8 cellular contexts compared by ENCODE assay signal in genomic region chr17:44110823-44111633, GRCh38. TPM values are rescaled to one million over a fixed set of nuclear protein-coding genes. Genes with fewer than 3 reads are reported as not detected.
DNase-seq lines count a peak whose midpoint lies in the region; ATAC-seq and TF ChIP-seq lines count a peak whose summit lies in the region.

No MANE protein-coding gene starts in this region.

- DNase-seq in NCI-H69 (lab: John Stamatoyannopoulos, UW) (peak; percentile 98), endothelial cell (ENCODE audit: low spot score) (peak; percentile 42), middle frontal gyrus (ENCODE audit: extremely low spot score, low spot score) (peak; percentile 87)
- peak in 2 of 3 experiments; percentile 10 to 36 for DNase-seq in activated CD8-positive, alpha-beta memory T cell treated with anti-CD3 and anti-CD28 coated beads for 48 hours (ENCODE audit: low read depth in 2 of 3, low spot score in 2 of 3)
- DNase-seq in stimulated activated CD8-positive, alpha-beta memory T cell treated with anti-CD3 and anti-CD28 coated beads, Interleukin-4, amount 100 ng/mL, for 1 hour (ENCODE audit: low read depth in 2 of 2, low spot score in 1 of 2), result peak; percentile 5 to 27

- no peak overlapping the region for H3K4me3 Mint-ChIP-seq in endothelial cell (ENCODE audit: unreplicated experiment)

- H3K4me3 ChIP-seq in GM08714 (ENCODE audit: low read length), result peak overlapping the region; percentile 78; the same call in 1 of the 2 replicates

- H3K27me3 Mint-ChIP-seq in endothelial cell (ENCODE audit: unreplicated experiment), result peaks cover 16% of the 10 kb centered on the region

- no peak for TF ChIP-seq CTCF in endothelial cell (IDR thresholded peaks at IDR 0.05; ENCODE audit: unreplicated experiment)

- H3K9me3 Mint-ChIP-seq in endothelial cell (ENCODE audit: unreplicated experiment), result no peaks in the 10 kb centered on the region

- no peaks in the 10 kb centered on the region for H3K36me3 Mint-ChIP-seq in endothelial cell (ENCODE audit: low read depth, unreplicated experiment)

- H3K4me1 Mint-ChIP-seq in endothelial cell (ENCODE audit: unreplicated experiment), result peaks cover 49% of the 10 kb centered on the region

- no peak overlapping the region for H3K27ac Mint-ChIP-seq in endothelial cell (ENCODE audit: unreplicated experiment)

- peak; percentile 65 for ATAC-seq in HG03442 (IDR thresholded peaks at IDR 0.05; ENCODE audit: unreplicated experiment)
- no peak for ATAC-seq in GM18861 (IDR thresholded peaks at IDR 0.05; ENCODE audit: unreplicated experiment)

RNA-seq across cellular contexts. Expression of gene HDAC5, which starts 12.4 kb away (rescaled TPM):
- total RNA-seq in endothelial cell (ENCODE audit: unreplicated experiment), result 51.4 TPM

RNA-seq across cellular contexts. Expression of gene HROB, which starts 30.7 kb away (rescaled TPM):
- total RNA-seq in endothelial cell (ENCODE audit: unreplicated experiment), result 6.1 TPM

RNA-seq across cellular contexts. Expression of gene G6PC3, which starts 40.5 kb away (rescaled TPM):
- 113 TPM for total RNA-seq in endothelial cell (ENCODE audit: unreplicated experiment)

RNA-seq across cellular contexts. Expression of gene LSM12, which starts 44.6 kb away (rescaled TPM):
- 63.0 TPM for total RNA-seq in endothelial cell (ENCODE audit: unreplicated experiment)

RNA-seq across cellular contexts. Expression of gene ASB16, which starts 59.5 kb away (rescaled TPM):
- total RNA-seq in endothelial cell (ENCODE audit: unreplicated experiment), result not detected

Comparison
In these comparisons a context has a peak if more than half of its experiments do, and no peak if none do; other contexts are left out.
1. DNase-seq: peak in every context shown above with its lines; median percentile 98 in NCI-H69; 87 in middle frontal gyrus; 42 in endothelial cell; 23 in activated CD8-positive, alpha-beta memory T cell treated with anti-CD3 and anti-CD28 coated beads for 48 hours; 16 in stimulated activated CD8-positive, alpha-beta memory T cell treated with anti-CD3 and anti-CD28 coated beads, Interleukin-4, amount 100 ng/mL, for 1 hour.